ENCODE assay signal across 12 cellular contexts in the genomic region with DNA sequence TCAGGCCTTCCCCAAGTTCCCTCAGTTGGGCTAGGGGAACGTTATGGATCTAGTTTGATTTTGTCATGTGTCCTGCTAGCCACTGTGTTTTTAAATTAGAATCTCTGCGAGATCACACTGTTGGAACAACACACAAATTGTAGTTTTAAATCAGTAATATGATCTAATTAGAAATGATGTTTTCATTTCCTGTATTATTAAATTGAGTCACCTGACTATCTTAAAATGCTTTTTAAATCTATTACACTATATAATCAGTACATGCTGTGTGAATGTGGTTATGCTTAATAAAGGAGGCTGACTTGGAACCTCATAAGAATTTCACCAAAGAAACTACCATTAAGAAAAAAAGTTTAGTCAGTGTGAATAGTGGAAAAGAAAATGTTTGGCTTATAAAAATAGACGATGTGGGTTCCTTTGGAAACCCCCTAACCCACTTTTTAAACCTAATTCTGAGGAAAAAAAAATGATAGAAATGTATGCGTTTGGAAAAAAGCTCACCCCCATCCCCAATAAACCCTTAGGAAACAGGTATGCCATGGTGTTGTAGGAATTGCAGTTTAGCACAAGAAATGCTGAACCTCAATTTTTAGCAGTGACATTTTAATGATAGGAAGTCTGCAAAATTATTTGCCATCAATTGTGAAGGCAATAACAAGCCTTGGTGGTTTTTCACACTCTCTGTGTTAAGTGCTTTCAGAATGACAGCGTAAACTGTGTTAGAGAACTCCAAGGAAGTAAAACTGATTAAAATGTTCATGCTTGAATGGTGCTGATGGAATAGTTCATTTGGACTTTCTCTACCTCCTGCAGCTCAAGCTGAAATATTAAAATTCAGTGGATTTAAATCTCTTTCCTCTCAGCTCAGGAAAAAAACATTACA. TPM values are rescaled to one million over a fixed set of nuclear protein-coding genes. Genes with fewer than 3 reads are reported as not detected.
DNase-seq lines count a peak whose midpoint lies in the region; ATAC-seq and TF ChIP-seq lines count a peak whose summit lies in the region.
"Had no signal": no experiment of that assay in that cellular context is flagged by ENCODE, and none has a peak within 500 bp of the region (broad histone marks: within the 10 kb centered on the region; RNA-seq: fewer than 3 reads in every experiment).

No MANE protein-coding gene starts in this region.

- no peaks in the 10 kb centered on the region for H3K9me2 ChIP-seq in PC-9 (ENCODE audit: insufficient read depth)

- H3F3A ChIP-seq in PC-9 (ENCODE audit: insufficient read depth, low read depth) = no peaks in the 10 kb centered on the region

- intact Hi-C loops in activated CD4-positive, alpha-beta T cell treated with anti-CD3 and anti-CD28 coated beads, Interleukin-2, amount 10 ng/mL, durations not matched to agents 24 days and 14 days (cut with micrococcal nuclease) = loop anchor here (2.0 to 5.0 kb wide), 2 partner anchors 57 to 182 kb away; no protein-coding TSS in a partner anchor
- intact Hi-C loops in PC-9 (cut with micrococcal nuclease; ENCODE audit: unreplicated experiment) = no loop called here

- no TSS peak for BruUV-seq in PC-9 (replicated peaks; lab: Mats Ljungman, UMichigan)

- no peak overlapping the region for H3K4me3 ChIP-seq in PC-9
- H3K4me3 ChIP-seq: cardiac muscle cell had no signal

- no peak overlapping the region for H3K27ac ChIP-seq in PC-9
- H3K27ac ChIP-seq: cardiac muscle cell had no signal

- TF ChIP-seq CTCF in PC-9 (conservative IDR thresholded peaks at IDR 0.05) = no peak

- peaks cover 4% of the 10 kb centered on the region for H3K36me3 Mint-ChIP-seq in activated CD4-positive, alpha-beta T cell treated with anti-CD3 and anti-CD28 coated beads, Interleukin-2, amount 10 ng/mL, durations not matched to agents 24 days and 14 days (ENCODE audit: low read depth)

- peak overlapping the region; percentile 75 for H3K27ac Mint-ChIP-seq in activated CD4-positive, alpha-beta T cell treated with anti-CD3 and anti-CD28 coated beads, Interleukin-2, amount 10 ng/mL, durations not matched to agents 24 days and 14 days
- H3K27ac Mint-ChIP-seq: type B pancreatic cell had no signal

- no peaks in the 10 kb centered on the region for H3K9me3 Mint-ChIP-seq in activated CD4-positive, alpha-beta T cell treated with anti-CD3 and anti-CD28 coated beads, Interleukin-2, amount 10 ng/mL, durations not matched to agents 24 days and 14 days
- H3K9me3 Mint-ChIP-seq: type B pancreatic cell had no signal

- H3K4me1 Mint-ChIP-seq in activated CD4-positive, alpha-beta T cell treated with anti-CD3 and anti-CD28 coated beads, Interleukin-2, amount 10 ng/mL, durations not matched to agents 24 days and 14 days = peaks cover 29% of the 10 kb centered on the region

- peak overlapping the region; percentile 25 for H3K4me3 Mint-ChIP-seq in activated CD4-positive, alpha-beta T cell treated with anti-CD3 and anti-CD28 coated beads, Interleukin-2, amount 10 ng/mL, durations not matched to agents 24 days and 14 days
- H3K4me3 Mint-ChIP-seq: type B pancreatic cell had no signal

- no peaks in the 10 kb centered on the region for H4K20me1 ChIP-seq in PC-9 (ENCODE audit: insufficient read depth)

- no peaks in the 10 kb centered on the region for H3K79me2 ChIP-seq in PC-9 (ENCODE audit: low read depth)

- H3K9me3 ChIP-seq in PC-9 (ENCODE audit: insufficient read depth, low read depth) = no peaks in the 10 kb centered on the region

- H3K4me1 ChIP-seq in PC-9 (replicated peaks; ENCODE audit: insufficient read depth) = no peaks in the 10 kb centered on the region

- no peak for DNase-seq in activated CD4-positive, alpha-beta T cell treated with anti-CD3 and anti-CD28 coated beads, Interleukin-2, amount 10 ng/mL, durations not matched to agents 24 days and 14 days
- no peak for DNase-seq in activated CD4-positive, alpha-beta T cell treated with anti-CD3 and anti-CD28 coated beads, Interleukin-2, amount 50 U/mL, for 48 hours
- DNase-seq in renal cortical epithelial cell (ENCODE audit: low read depth) (peak; percentile 47), PC-9 (no peak), NCI-H2081 (lab: John Stamatoyannopoulos, UW) (no peak), NCI-H1105 (lab: John Stamatoyannopoulos, UW) (no peak)
- DNase-seq: DND-41, kidney glomerular epithelial cell had no signal

- no peaks in the 10 kb centered on the region for H3K27me3 Mint-ChIP-seq in activated CD4-positive, alpha-beta T cell treated with anti-CD3 and anti-CD28 coated beads, Interleukin-2, amount 10 ng/mL, durations not matched to agents 24 days and 14 days
- H3K27me3 Mint-ChIP-seq: type B pancreatic cell had no signal

- H3K4me2 ChIP-seq in PC-9 = no peak overlapping the region

- POLR2A ChIA-PET in PC-9 (lab: Charles Lee; ENCODE audit: unreplicated experiment) = no interaction called here

- CTCF ChIA-PET in PC-9 (lab: Charles Lee) = no interaction called here

- no peak overlapping the region for H2AFZ ChIP-seq in PC-9

- peaks cover 37% of the 10 kb centered on the region for H3K27me3 ChIP-seq in PC-9 (ENCODE audit: insufficient read depth, low read depth)
- H3K27me3 ChIP-seq: cardiac muscle cell had no signal

- no peaks in the 10 kb centered on the region for H3K36me3 ChIP-seq in PC-9 (ENCODE audit: low read depth)
- H3K36me3 ChIP-seq: cardiac muscle cell had no signal

- ATAC-seq in GM21723 (IDR thresholded peaks at IDR 0.05; ENCODE audit: unreplicated experiment) (peak; percentile 68), HG03442 (IDR thresholded peaks at IDR 0.05; ENCODE audit: unreplicated experiment) (peak; percentile 90)

RNA-seq across cellular contexts. Expression of gene TLE4, which starts 59.0 kb away (rescaled TPM):
- total RNA-seq in activated CD4-positive, alpha-beta T cell treated with anti-CD3 and anti-CD28 coated beads, Interleukin-2, amount 10 ng/mL, durations not matched to agents 24 days and 14 days = 12.1 and 13.9 TPM in 2 replicates
- 8.1 and 9.6 TPM in 2 replicates for total RNA-seq in renal cortical epithelial cell
- total RNA-seq in PC-9 (2021) = not detected in 2 replicates
